8 cellular contexts compared by ENCODE assay signal in the genomic region with DNA sequence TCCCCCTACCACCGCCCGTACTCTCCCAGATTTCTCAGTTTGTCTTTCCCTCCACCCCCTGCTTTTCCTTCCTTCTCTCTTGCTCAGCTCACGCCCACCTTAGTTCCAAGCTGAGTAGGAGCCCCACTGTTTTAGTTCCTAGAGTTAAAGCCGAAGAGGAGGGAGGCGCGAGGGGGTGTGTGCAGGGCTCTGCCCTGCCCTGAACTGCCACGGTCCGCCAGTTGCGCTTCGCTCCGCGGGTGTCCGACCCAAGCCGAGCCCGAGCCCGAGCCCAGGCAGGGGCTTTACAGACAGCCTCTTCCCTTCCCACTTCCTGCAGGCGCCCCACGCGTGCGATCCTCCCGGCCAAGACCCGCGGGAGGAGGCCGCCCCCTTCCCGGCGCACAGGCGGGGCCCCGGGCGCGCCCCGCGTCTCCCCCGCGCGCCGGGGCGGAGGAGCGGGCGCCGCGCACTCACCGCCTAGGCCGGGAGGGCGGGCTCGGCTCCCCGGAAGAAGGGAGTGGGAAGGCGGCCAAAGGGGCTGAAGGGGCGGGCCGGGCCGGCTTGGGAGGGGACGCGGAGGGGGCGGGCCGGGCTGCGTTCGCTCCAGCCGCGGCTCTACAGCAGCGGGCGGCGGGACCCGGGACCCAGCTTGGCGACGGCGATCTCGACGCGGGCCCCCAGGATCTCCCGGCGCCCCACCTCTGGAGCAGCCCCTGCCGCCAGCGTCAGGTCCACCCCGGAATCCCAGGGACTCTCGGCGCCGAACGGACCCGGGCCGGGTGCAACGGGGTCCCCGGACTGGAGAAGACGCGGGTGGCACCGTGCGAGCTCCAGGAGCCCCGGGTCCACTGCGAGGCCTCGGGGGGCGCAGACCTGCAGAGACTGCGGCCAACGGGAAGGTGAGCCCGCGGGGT. TPM values are rescaled to one million over a fixed set of nuclear protein-coding genes. Genes with fewer than 3 reads are reported as not detected.
A peak's percentile ranks its signal among the peaks of the same experiment; 100 is the strongest.
DNase-seq lines count a peak whose midpoint lies in the region; ATAC-seq and TF ChIP-seq lines count a peak whose summit lies in the region.

A gene with protein sequence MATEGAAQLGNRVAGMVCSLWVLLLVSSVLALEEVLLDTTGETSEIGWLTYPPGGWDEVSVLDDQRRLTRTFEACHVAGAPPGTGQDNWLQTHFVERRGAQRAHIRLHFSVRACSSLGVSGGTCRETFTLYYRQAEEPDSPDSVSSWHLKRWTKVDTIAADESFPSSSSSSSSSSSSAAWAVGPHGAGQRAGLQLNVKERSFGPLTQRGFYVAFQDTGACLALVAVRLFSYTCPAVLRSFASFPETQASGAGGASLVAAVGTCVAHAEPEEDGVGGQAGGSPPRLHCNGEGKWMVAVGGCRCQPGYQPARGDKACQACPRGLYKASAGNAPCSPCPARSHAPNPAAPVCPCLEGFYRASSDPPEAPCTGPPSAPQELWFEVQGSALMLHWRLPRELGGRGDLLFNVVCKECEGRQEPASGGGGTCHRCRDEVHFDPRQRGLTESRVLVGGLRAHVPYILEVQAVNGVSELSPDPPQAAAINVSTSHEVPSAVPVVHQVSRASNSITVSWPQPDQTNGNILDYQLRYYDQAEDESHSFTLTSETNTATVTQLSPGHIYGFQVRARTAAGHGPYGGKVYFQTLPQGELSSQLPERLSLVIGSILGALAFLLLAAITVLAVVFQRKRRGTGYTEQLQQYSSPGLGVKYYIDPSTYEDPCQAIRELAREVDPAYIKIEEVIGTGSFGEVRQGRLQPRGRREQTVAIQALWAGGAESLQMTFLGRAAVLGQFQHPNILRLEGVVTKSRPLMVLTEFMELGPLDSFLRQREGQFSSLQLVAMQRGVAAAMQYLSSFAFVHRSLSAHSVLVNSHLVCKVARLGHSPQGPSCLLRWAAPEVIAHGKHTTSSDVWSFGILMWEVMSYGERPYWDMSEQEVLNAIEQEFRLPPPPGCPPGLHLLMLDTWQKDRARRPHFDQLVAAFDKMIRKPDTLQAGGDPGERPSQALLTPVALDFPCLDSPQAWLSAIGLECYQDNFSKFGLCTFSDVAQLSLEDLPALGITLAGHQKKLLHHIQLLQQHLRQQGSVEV (plus strand): TSS at position 572 of the 896 bp plus-strand sequence. CDS start 8,152 bp downstream, outside the sequence.

- H3K36me3 ChIP-seq in HUES48 (ENCODE audit: control insufficient read depth, insufficient read depth, low read length) (no peaks in the 10 kb centered on the region), ascending aorta (no peaks in the 10 kb centered on the region)

- H3K36me3 Mint-ChIP-seq in T-cell, result no peaks in the 10 kb centered on the region

- DNase-seq in COLO668 (lab: John Stamatoyannopoulos, UW; ENCODE audit: unreplicated experiment), result peak; percentile 40
- peak in 26 of 34 experiments; percentile 17 to 65 (median 34) for DNase-seq in T-cell
- peak in 1 of 2 donors; percentile 89 for DNase-seq in ascending aorta (ENCODE audit: low spot score in 2 of 2)
- DNase-seq in hepatic stellate cell (ENCODE audit: low spot score), result peak; percentile 44
- peak; percentile 84 for DNase-seq in retina
- DNase-seq in NCI-H1092 treated with DMSO at 0.1 percent for 48 hours (lab: John Stamatoyannopoulos, UW), result no peak

- intact Hi-C loops in ascending aorta (cut with DNase I), result loop anchor here (1.0 to 10.0 kb wide), 4 partner anchors 12 to 530 kb away; a partner anchor contains a TSS

- H3K4me1 Mint-ChIP-seq in T-cell, result peaks cover 24 to 34% (median 31%) of the 10 kb centered on the region in 3 donors

- peak within 1 kb of the TSS; percentile 91 to 98 (median 94) for H3K4me3 Mint-ChIP-seq in T-cell

- peaks cover 6% of the 10 kb centered on the region for H3K4me1 ChIP-seq in HUES48 (ENCODE audit: control insufficient read depth, insufficient read depth, low read length)
- peaks cover 0 to 8% of the 10 kb centered on the region in 2 donors for H3K4me1 ChIP-seq in ascending aorta

- H3K4me3 ChIP-seq in HUES48 (ENCODE audit: low read depth, low read length), result peak within 1 kb of the TSS; percentile 91
- H3K4me3 ChIP-seq in ascending aorta, result peak within 1 kb of the TSS; percentile 77 to 78

- H3K27me3 Mint-ChIP-seq in T-cell, result no peaks in the 10 kb centered on the region

- CTCF ChIA-PET in T-cell (lab: Charles Lee), result interaction anchor here (0.6 to 1.2 kb wide), 6 partner anchors 19 to 1802 kb away, joined by 3 to 5 read pairs (median 3); no protein-coding TSS in a partner anchor

- POLR2A ChIA-PET in T-cell (lab: Charles Lee), result no interaction called here

- H3K27me3 ChIP-seq in HUES48 (ENCODE audit: control insufficient read depth, insufficient read depth, low read length) (peaks cover 21% of the 10 kb centered on the region), ascending aorta (no peaks in the 10 kb centered on the region)

- peak within 1 kb of the TSS; percentile 81 to 85 for H3K27ac Mint-ChIP-seq in T-cell

- H3K9me3 ChIP-seq in HUES48 (ENCODE audit: control insufficient read depth, insufficient read depth, low read length), result no peaks in the 10 kb centered on the region
- H3K9me3 ChIP-seq in ascending aorta, result no peaks in the 10 kb centered on the region

- peak within 1 kb of the TSS; percentile 52; the same call in 1 of the 2 replicates for H3K9ac ChIP-seq in HUES48 (ENCODE audit: low read depth, low read length)

- no peak for TF ChIP-seq CTCF in ascending aorta (IDR thresholded peaks at IDR 0.05)

- peak; percentile 55 for ATAC-seq in GM21423 (IDR thresholded peaks at IDR 0.05; ENCODE audit: unreplicated experiment)
- peak; percentile 63 to 70 (median 67) for ATAC-seq in T-cell (replicated peaks in 1 of 4)

- H3K9me3 Mint-ChIP-seq in T-cell, result no peaks in the 10 kb centered on the region

- H3K27ac ChIP-seq in HUES48 (ENCODE audit: low read depth, low read length) (peak within 1 kb of the TSS; percentile 67), ascending aorta (peak within 1 kb of the TSS; percentile 42 to 80)

RNA-seq across cellular contexts. Expression of the gene that starts here (rescaled TPM):
- total RNA-seq in T-cell (10 to 100 TPM; 37.2 to 76.2 (median 62.3) TPM), ascending aorta (13.1 TPM)
